Comparison of ENCODE assay signal across 8 cellular contexts in the genomic region with DNA sequence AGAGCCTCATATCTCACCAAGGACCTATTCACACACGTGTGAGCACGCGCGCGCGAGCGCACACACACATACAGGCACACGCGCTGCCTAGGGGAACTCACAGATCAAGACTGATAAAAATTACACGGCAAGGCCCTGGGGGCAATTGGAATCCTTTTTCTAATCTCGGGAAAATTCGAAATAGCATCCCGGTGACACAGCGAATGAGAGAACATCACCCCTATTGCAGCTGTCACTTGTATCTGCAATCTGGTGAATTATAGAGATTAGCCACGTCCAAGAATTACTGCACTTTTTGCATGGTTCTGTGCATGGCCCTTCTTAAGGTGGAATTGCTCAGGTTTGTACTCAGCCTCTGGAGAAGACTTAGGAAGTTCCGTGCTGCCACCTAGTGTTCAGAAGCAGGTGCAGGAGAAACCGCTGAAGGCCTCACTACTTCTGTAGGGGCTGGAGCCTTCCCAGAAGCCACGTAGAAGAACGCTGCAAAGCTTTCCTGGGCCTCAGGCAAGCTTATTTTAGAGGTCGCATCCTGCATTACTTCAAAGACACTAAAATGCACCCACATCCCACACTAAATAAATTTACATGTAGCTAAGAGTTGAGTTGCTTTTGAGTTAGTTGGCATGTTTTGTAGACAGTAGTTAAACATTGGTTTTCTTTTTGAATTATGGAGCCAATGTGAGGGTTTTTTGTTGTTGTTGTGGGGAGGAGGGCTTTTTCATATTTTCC.
DNase-seq lines count a peak whose midpoint lies in the region; ATAC-seq and TF ChIP-seq lines count a peak whose summit lies in the region.

No MANE protein-coding gene starts in this region.

- H3K4me2 ChIP-seq in MM.1S (ENCODE audit: low read depth, low read length) = no peak overlapping the region

- H3K9me2 ChIP-seq in MM.1S (replicated peaks; ENCODE audit: insufficient read depth, low read length) = no peaks in the 10 kb centered on the region

- H3K4me3 Mint-ChIP-seq in activated naive CD4-positive, alpha-beta T cell treated with anti-CD3 and anti-CD28 coated beads, Interleukin-2, amount 10 ng/mL, durations not matched to agents 7 days and 5 days = no peak overlapping the region

- POLR2A ChIA-PET in RWPE1 (lab: Yijun Ruan, JAX; ENCODE audit: low non-redundant PET) = interaction anchor here (0.6 to 3.2 kb wide), 3 partner anchors 13 to 131 kb away, joined by 3 to 12 read pairs (median 3); no protein-coding TSS in a partner anchor

- no peaks in the 10 kb centered on the region for H3K27me3 ChIP-seq in MM.1S (replicated peaks; ENCODE audit: insufficient read depth, low read length)

- no peaks in the 10 kb centered on the region for H4K20me1 ChIP-seq in MM.1S (ENCODE audit: insufficient read depth, low read length)

- TF ChIP-seq CTCF in MM.1S (IDR thresholded peaks at IDR 0.05; ENCODE audit: low read length) (peak; percentile 98), RWPE1 (conservative IDR thresholded peaks at IDR 0.05; ENCODE audit: low read depth) (peak; percentile 86)

- H2AFZ ChIP-seq in MM.1S (ENCODE audit: low read length) = 0 out of 2 replicates have a peak overlapping the region, but pooled peaks have one; percentile 14

- no peaks in the 10 kb centered on the region for H3K79me2 ChIP-seq in MM.1S (ENCODE audit: low read length)

- no peak overlapping the region for H3K27ac ChIP-seq in MM.1S (ENCODE audit: low read length)
- H3K27ac ChIP-seq in RWPE1 = peak overlapping the region; percentile 95

- H3K9ac ChIP-seq in MM.1S (ENCODE audit: low read length) = no peak overlapping the region

- no peak overlapping the region for H3K27ac Mint-ChIP-seq in activated naive CD4-positive, alpha-beta T cell treated with anti-CD3 and anti-CD28 coated beads, Interleukin-2, amount 10 ng/mL, durations not matched to agents 7 days and 5 days

- intact Hi-C loops in head of caudate nucleus (cut with DNase I) (no loop called here), posterior cingulate gyrus (cut with DNase I) (loop anchor here (5.0 to 10.0 kb wide), 2 partner anchors 152 to 211 kb away; no protein-coding TSS in a partner anchor)

- no peaks in the 10 kb centered on the region for H3K36me3 Mint-ChIP-seq in activated naive CD4-positive, alpha-beta T cell treated with anti-CD3 and anti-CD28 coated beads, Interleukin-2, amount 10 ng/mL, durations not matched to agents 7 days and 5 days

- no peak overlapping the region for H3K4me3 ChIP-seq in MM.1S (ENCODE audit: low read length)

- ATAC-seq in GM18873 (IDR thresholded peaks at IDR 0.05; ENCODE audit: low FRiP score, unreplicated experiment) = no peak

- no peaks in the 10 kb centered on the region for H3K9me3 Mint-ChIP-seq in activated naive CD4-positive, alpha-beta T cell treated with anti-CD3 and anti-CD28 coated beads, Interleukin-2, amount 10 ng/mL, durations not matched to agents 7 days and 5 days

- CTCF ChIA-PET in RWPE1 (lab: Yijun Ruan, JAX) = interaction anchor here (0.5 to 2.4 kb wide), 19 partner anchors 11 to 1102 kb away, joined by 3 to 10 read pairs (median 4); no protein-coding TSS in a partner anchor
- CTCF ChIA-PET in activated naive CD4-positive, alpha-beta T cell treated with anti-CD3 and anti-CD28 coated beads, Interleukin-2, amount 10 ng/mL, durations not matched to agents 7 days and 5 days (lab: Charles Lee) = interaction anchor here (0.7 to 2.5 kb wide), 11 partner anchors 9 to 702 kb away, joined by 3 to 8 read pairs (median 4); no protein-coding TSS in a partner anchor

- DNase-seq in EH (ENCODE audit: low read depth) = peak; percentile 87
- peak; percentile 87 for DNase-seq in HCEC 1CT
- DNase-seq in MM.1S = peak; percentile 89
- DNase-seq in RWPE1 (ENCODE audit: low spot score) = peak; percentile 86
- DNase-seq in activated naive CD4-positive, alpha-beta T cell treated with anti-CD3 and anti-CD28 coated beads, Interleukin-2, amount 10 ng/mL, durations not matched to agents 7 days and 5 days = peak; percentile 65
- peak; percentile 50 to 93 (median 80) for DNase-seq in head of caudate nucleus
- peak; percentile 56 to 96 (median 79) for DNase-seq in posterior cingulate gyrus

- H3F3A ChIP-seq in MM.1S (ENCODE audit: insufficient read depth, low read length) = no peaks in the 10 kb centered on the region

- H3K27me3 Mint-ChIP-seq in activated naive CD4-positive, alpha-beta T cell treated with anti-CD3 and anti-CD28 coated beads, Interleukin-2, amount 10 ng/mL, durations not matched to agents 7 days and 5 days = no peaks in the 10 kb centered on the region

- no peaks in the 10 kb centered on the region for H3K9me3 ChIP-seq in MM.1S (replicated peaks; ENCODE audit: insufficient read depth, low read length)

- H3K4me1 ChIP-seq in MM.1S (ENCODE audit: low read length) = peaks cover 5% of the 10 kb centered on the region; the same call in 1 of the 2 replicates

- no peaks in the 10 kb centered on the region for H3K36me3 ChIP-seq in MM.1S (replicated peaks; ENCODE audit: insufficient read depth, low read length)

- no peaks in the 10 kb centered on the region for H3K4me1 Mint-ChIP-seq in activated naive CD4-positive, alpha-beta T cell treated with anti-CD3 and anti-CD28 coated beads, Interleukin-2, amount 10 ng/mL, durations not matched to agents 7 days and 5 days
